In genomic region chr20:24682496-24683090, GRCh38 we compare ENCODE assay signal across 19 cellular contexts.
DNase-seq lines count a peak whose midpoint lies in the region; ATAC-seq, FAIRE-seq and TF ChIP-seq lines count a peak whose summit lies in the region.
"Had no signal": no experiment of that assay in that cellular context is flagged by ENCODE, and none has a peak within 500 bp of the region (broad histone marks: within the 10 kb centered on the region; RNA-seq: fewer than 3 reads in every experiment).

No MANE protein-coding gene starts in this region.

- no peak overlapping the region for H3K9ac ChIP-seq in kidney (ENCODE audit: low read length in 2 of 2)

- WGBS in thymus, result 74% methylated on average over 5 of the region's 5 CpGs

- no peaks in the 10 kb centered on the region for H3K36me3 Mint-ChIP-seq in activated T-helper 1 cell treated with anti-CD3 and anti-CD28 coated beads, Interleukin-12 subunit alpha, Interleukin-12 subunit beta, Interleukin-2, Interleukin-4 antibody, amounts not matched to agents 30 ng/mL and 10 ng/mL and 1 ng/mL, durations not matched to agents 14 hours and 24 hours and 36 hours (ENCODE audit: low read depth)
- H3K36me3 Mint-ChIP-seq: CD4-positive, alpha-beta memory T cell had no signal

- no peak overlapping the region for H3K27ac Mint-ChIP-seq in activated T-helper 1 cell treated with anti-CD3 and anti-CD28 coated beads, Interleukin-12 subunit alpha, Interleukin-12 subunit beta, Interleukin-2, Interleukin-4 antibody, amounts not matched to agents 30 ng/mL and 10 ng/mL and 1 ng/mL, durations not matched to agents 14 hours and 24 hours and 36 hours
- H3K27ac Mint-ChIP-seq: CD4-positive, alpha-beta memory T cell had no signal

- H3K36me3 ChIP-seq in kidney (ENCODE audit: control insufficient read depth in 1 of 2, insufficient read depth in 2 of 2, low read length in 2 of 2) (no peaks in the 10 kb centered on the region), thymus (ENCODE audit: control insufficient read depth, insufficient read depth) (no peaks in the 10 kb centered on the region)
- H3K36me3 ChIP-seq: SJSA1 had no signal

- no peak overlapping the region for H3K27ac ChIP-seq in kidney (ENCODE audit: low read depth in 2 of 2, low read length in 2 of 2)
- peak overlapping the region; percentile 49 for H3K27ac ChIP-seq in thymus (ENCODE audit: low read depth)
- H3K27ac ChIP-seq: A549, SJSA1 had no signal

- H3K4me3 Mint-ChIP-seq in activated T-helper 1 cell treated with anti-CD3 and anti-CD28 coated beads, Interleukin-12 subunit alpha, Interleukin-12 subunit beta, Interleukin-2, Interleukin-4 antibody, amounts not matched to agents 30 ng/mL and 10 ng/mL and 1 ng/mL, durations not matched to agents 14 hours and 24 hours and 36 hours, result peak overlapping the region; percentile 40
- H3K4me3 Mint-ChIP-seq: CD4-positive, alpha-beta memory T cell had no signal

- H3K27me3 ChIP-seq in thymus (ENCODE audit: control insufficient read depth, insufficient read depth), result no peaks in the 10 kb centered on the region

- intact Hi-C loops in activated T-helper 1 cell treated with anti-CD3 and anti-CD28 coated beads, Interleukin-12 subunit alpha, Interleukin-12 subunit beta, Interleukin-2, Interleukin-4 antibody, amounts not matched to agents 30 ng/mL and 10 ng/mL and 1 ng/mL, durations not matched to agents 14 hours and 24 hours and 36 hours (cut with micrococcal nuclease), result no loop called here
- intact Hi-C loops in kidney (cut with DNase I), result no loop called here

- H3K4me1 Mint-ChIP-seq in activated T-helper 1 cell treated with anti-CD3 and anti-CD28 coated beads, Interleukin-12 subunit alpha, Interleukin-12 subunit beta, Interleukin-2, Interleukin-4 antibody, amounts not matched to agents 30 ng/mL and 10 ng/mL and 1 ng/mL, durations not matched to agents 14 hours and 24 hours and 36 hours (ENCODE audit: low read depth), result peaks cover 6% of the 10 kb centered on the region
- H3K4me1 Mint-ChIP-seq: CD4-positive, alpha-beta memory T cell had no signal

- H3K9me3 Mint-ChIP-seq in activated T-helper 1 cell treated with anti-CD3 and anti-CD28 coated beads, Interleukin-12 subunit alpha, Interleukin-12 subunit beta, Interleukin-2, Interleukin-4 antibody, amounts not matched to agents 30 ng/mL and 10 ng/mL and 1 ng/mL, durations not matched to agents 14 hours and 24 hours and 36 hours, result no peaks in the 10 kb centered on the region

- TF ChIP-seq POLR2A in GM12892 (IDR thresholded peaks at IDR 0.05; ENCODE audit: low read depth, low read length), result no peak

- H3K9me3 ChIP-seq in kidney (ENCODE audit: control insufficient read depth in 1 of 2, low read length in 2 of 2), result peaks cover under 1 to 2% of the 10 kb centered on the region in 2 donors
- no peaks in the 10 kb centered on the region for H3K9me3 ChIP-seq in thymus (ENCODE audit: control insufficient read depth)

- no peak for TF ChIP-seq CTCF in kidney (IDR thresholded peaks at IDR 0.05; ENCODE audit: borderline replicate concordance, extremely low read depth, insufficient read depth)

- H3K4me1 ChIP-seq in kidney (ENCODE audit: control insufficient read depth in 1 of 2, insufficient read depth in 1 of 2, low read depth in 1 of 2, low read length in 2 of 2) (no peaks in the 10 kb centered on the region), thymus (ENCODE audit: control insufficient read depth, insufficient read depth, low read length) (peaks cover 34% of the 10 kb centered on the region)
- H3K4me1 ChIP-seq: A549, SJSA1 had no signal

- H3K27me3 Mint-ChIP-seq in activated T-helper 1 cell treated with anti-CD3 and anti-CD28 coated beads, Interleukin-12 subunit alpha, Interleukin-12 subunit beta, Interleukin-2, Interleukin-4 antibody, amounts not matched to agents 30 ng/mL and 10 ng/mL and 1 ng/mL, durations not matched to agents 14 hours and 24 hours and 36 hours (ENCODE audit: insufficient read depth), result no peaks in the 10 kb centered on the region

- FAIRE-seq in GM12892 (lab: Jason Lieb, UNC), result peak; percentile 27
- FAIRE-seq in kidney (lab: Jason Lieb, UNC), result no peak
- FAIRE-seq: A549, H1 had no signal

- H3K4me3 ChIP-seq in kidney (ENCODE audit: low read length in 2 of 2) (no peak overlapping the region), thymus (ENCODE audit: low read length) (no peak overlapping the region)
- H3K4me3 ChIP-seq: A549, SJSA1 had no signal

- DNase-seq in GM12892 (ENCODE audit: insufficient read length) (no peak), kidney (peak; percentile 29), NOMO-1 (lab: John Stamatoyannopoulos, UW; ENCODE audit: unreplicated experiment in 2 of 2) (no peak), NCI-H446 treated with DMSO at 0.1 percent for 48 hours (lab: John Stamatoyannopoulos, UW) (no peak)
- no peak for DNase-seq in activated T-helper 1 cell treated with anti-CD3 and anti-CD28 coated beads, Interleukin-12 subunit alpha, Interleukin-12 subunit beta, Interleukin-2, Interleukin-4 antibody, amounts not matched to agents 30 ng/mL and 10 ng/mL and 1 ng/mL, durations not matched to agents 14 hours and 24 hours and 36 hours (ENCODE audit: low spot score)
- DNase-seq: CD4-positive, alpha-beta memory T cell; DMS153; GF-D8; KBM-7; MV-4-11; NCI-H1417; NCI-H187; NCI-H2107; NCI-H524 had no signal

- ATAC-seq in GM21367 (IDR thresholded peaks at IDR 0.05; ENCODE audit: unreplicated experiment), result no peak
